Comparison of ENCODE assay signal across 24 cellular contexts in the genomic region with DNA sequence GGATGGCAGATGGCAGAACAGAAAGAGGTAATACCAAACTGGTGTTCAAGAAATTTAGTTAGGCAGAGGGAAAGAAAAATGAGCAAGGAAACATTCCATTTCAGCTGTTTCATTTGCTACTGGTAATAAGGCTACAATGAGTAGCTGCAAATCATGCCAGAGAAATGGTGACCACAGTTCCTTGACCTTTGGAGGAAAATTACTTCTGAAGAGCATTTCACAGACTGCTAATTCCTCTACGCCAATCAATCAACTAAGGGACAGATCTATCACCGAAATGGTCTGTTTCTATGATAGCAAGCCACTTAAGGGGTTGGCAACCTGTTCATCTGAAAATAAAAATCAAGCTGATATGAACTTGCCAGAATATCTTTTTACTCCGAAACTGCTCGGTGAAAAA.
"Had no signal": no experiment of that assay in that cellular context is flagged by ENCODE, and none has a peak within 500 bp of the region (broad histone marks: within the 10 kb centered on the region; RNA-seq: fewer than 3 reads in every experiment).

No MANE protein-coding gene starts in this region.

- H3K36me3 ChIP-seq: neutrophil, thoracic aorta, uterus had no signal

- H3K27me3 Mint-ChIP-seq: activated CD4-positive, alpha-beta T cell treated with anti-CD3 and anti-CD28 coated beads for 36 hours; naive B cell; progenitor cell of endocrine pancreas; stimulated activated naive CD8-positive, alpha-beta T cell treated with anti-CD3 and anti-CD28 coated beads, Interleukin-15, Interleukin-2, amounts not matched to agents 100 ng/mL and 50 ng/mL, for 24 hours had no signal

- H3K9me3 Mint-ChIP-seq: activated naive CD4-positive, alpha-beta T cell treated with anti-CD3 and anti-CD28 coated beads, Interleukin-2, amount 50 U/mL, for 72 hours; activated T-helper 2 cell treated with anti-CD3 and anti-CD28 coated beads, Interferon-gamma antibody, Interleukin-2, Interleukin-4, amounts not matched to agents 10 μg/mL and 5 μg/mL and 100 μg/mL, durations not matched to agents 14 hours and 24 hours and 36 hours; naive B cell; stimulated activated effector memory CD8-positive, alpha-beta T cell treated with anti-CD3 and anti-CD28 coated beads, Interleukin-12 subunit alpha, Interleukin-12 subunit beta, amount 100 ng/mL, for 72 hours; stimulated activated naive CD8-positive, alpha-beta T cell treated with anti-CD3 and anti-CD28 coated beads, Interleukin-15, Interleukin-2, amounts not matched to agents 100 ng/mL and 50 ng/mL, for 24 hours had no signal

- H3K4me3 Mint-ChIP-seq: activated CD4-positive, alpha-beta T cell treated with anti-CD3 and anti-CD28 coated beads for 36 hours; activated CD8-positive, alpha-beta memory T cell treated with anti-CD3 and anti-CD28 coated beads, Interleukin-2, amount 10 ng/mL, durations not matched to agents 7 days and 5 days; activated CD8-positive, alpha-beta T cell treated with anti-CD3 and anti-CD28 coated beads, Interleukin-2, amount 10 ng/mL, durations not matched to agents 7 days and 5 days; naive B cell; nephron progenitor cell; stimulated activated effector memory CD8-positive, alpha-beta T cell treated with anti-CD3 and anti-CD28 coated beads, Interleukin-12 subunit alpha, Interleukin-12 subunit beta, amount 100 ng/mL, for 72 hours; stimulated activated naive CD8-positive, alpha-beta T cell treated with anti-CD3 and anti-CD28 coated beads, Interleukin-15, Interleukin-2, amounts not matched to agents 100 ng/mL and 50 ng/mL, for 24 hours had no signal

- H3K27ac Mint-ChIP-seq: activated CD4-positive, alpha-beta T cell treated with anti-CD3 and anti-CD28 coated beads for 36 hours; activated CD8-positive, alpha-beta memory T cell treated with anti-CD3 and anti-CD28 coated beads, Interleukin-2, amount 10 ng/mL, durations not matched to agents 7 days and 5 days; activated CD8-positive, alpha-beta T cell treated with anti-CD3 and anti-CD28 coated beads, Interleukin-2, amount 10 ng/mL, durations not matched to agents 7 days and 5 days; activated naive CD4-positive, alpha-beta T cell treated with anti-CD3 and anti-CD28 coated beads, Interleukin-2, amount 50 U/mL, for 72 hours; activated T-helper 2 cell treated with anti-CD3 and anti-CD28 coated beads, Interferon-gamma antibody, Interleukin-2, Interleukin-4, amounts not matched to agents 10 μg/mL and 5 μg/mL and 100 μg/mL, durations not matched to agents 14 hours and 24 hours and 36 hours; naive B cell; progenitor cell of endocrine pancreas; stimulated activated effector memory CD8-positive, alpha-beta T cell treated with anti-CD3 and anti-CD28 coated beads, Interleukin-12 subunit alpha, Interleukin-12 subunit beta, amount 100 ng/mL, for 72 hours; stimulated activated naive CD8-positive, alpha-beta T cell treated with anti-CD3 and anti-CD28 coated beads, Interleukin-15, Interleukin-2, amounts not matched to agents 100 ng/mL and 50 ng/mL, for 24 hours had no signal

- H3K27me3 ChIP-seq: body of pancreas, foreskin keratinocyte, heart right ventricle, neutrophil, uterus had no signal

- H3K4me3 ChIP-seq: body of pancreas, coronary artery, heart right ventricle, left ventricle myocardium inferior, thoracic aorta, uterus had no signal

- H3K9me3 ChIP-seq: body of pancreas, heart right ventricle, left ventricle myocardium inferior, neutrophil, thoracic aorta, uterus had no signal

- DNase-seq: activated CD4-positive, alpha-beta T cell treated with anti-CD3 and anti-CD28 coated beads for 36 hours; activated CD4-positive, CD25-positive, alpha-beta regulatory T cell; activated CD8-positive, alpha-beta memory T cell treated with anti-CD3 and anti-CD28 coated beads, Interleukin-2, amount 10 ng/mL, durations not matched to agents 7 days and 5 days; activated CD8-positive, alpha-beta T cell treated with anti-CD3 and anti-CD28 coated beads, Interleukin-2, amount 10 ng/mL, durations not matched to agents 7 days and 5 days; activated T-cell treated with anti-CD3 and anti-CD28 coated beads, Interleukin-2, amount 50 U/mL, for 48 hours; body of pancreas; foreskin keratinocyte; heart right ventricle; left ventricle myocardium inferior; naive B cell; nephron progenitor cell; retina; small intestine; stimulated activated CD4-positive, alpha-beta T cell treated with anti-CD3 and anti-CD28 coated beads, Interleukin-4, amount 100 ng/mL, for 24 hours; trophoblast cell; uterus had no signal

- H3K4me1 Mint-ChIP-seq: naive B cell; stimulated activated effector memory CD8-positive, alpha-beta T cell treated with anti-CD3 and anti-CD28 coated beads, Interleukin-12 subunit alpha, Interleukin-12 subunit beta, amount 100 ng/mL, for 72 hours had no signal

- H3K27ac ChIP-seq: body of pancreas, coronary artery, foreskin keratinocyte, heart right ventricle, left ventricle myocardium inferior, neutrophil, thoracic aorta, uterus had no signal

- H3K4me1 ChIP-seq: body of pancreas, uterus had no signal

- H3K36me3 Mint-ChIP-seq: activated CD8-positive, alpha-beta memory T cell treated with anti-CD3 and anti-CD28 coated beads, Interleukin-2, amount 10 ng/mL, durations not matched to agents 7 days and 5 days; activated naive CD4-positive, alpha-beta T cell treated with anti-CD3 and anti-CD28 coated beads, Interleukin-2, amount 50 U/mL, for 72 hours; naive B cell; stimulated activated effector memory CD8-positive, alpha-beta T cell treated with anti-CD3 and anti-CD28 coated beads, Interleukin-12 subunit alpha, Interleukin-12 subunit beta, amount 100 ng/mL, for 72 hours had no signal
